1 cellular context compared by ENCODE assay signal in the genomic region with DNA sequence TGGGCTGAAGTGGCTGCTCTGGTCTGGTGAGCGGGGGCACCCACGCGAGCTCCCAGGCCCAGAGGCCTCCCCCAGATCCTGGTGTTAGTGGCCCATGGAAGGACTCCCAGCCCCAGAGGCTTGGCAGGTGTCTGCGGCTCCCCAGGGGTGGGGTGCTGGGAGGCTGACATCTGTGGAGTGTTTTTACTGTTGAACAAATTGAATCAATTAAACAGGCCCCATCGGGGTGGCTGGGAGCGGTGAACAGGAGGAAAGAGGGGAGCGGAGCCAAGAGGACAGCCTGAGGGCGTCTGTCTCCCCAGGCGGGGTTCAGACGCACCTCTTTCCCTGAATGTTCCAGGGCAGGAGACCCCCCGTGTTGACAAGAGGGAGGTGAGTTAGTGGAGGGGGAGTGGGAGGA.
TF ChIP-seq lines count a peak whose summit lies in the region.

No MANE protein-coding gene starts in this region.

TF ChIP-seq in HepG2, 621 proteins besides CTCF, POLR2A, EP300 and RAD21:
- no peak for TF ChIP-seq KDM2A (CRISPR knock-in tag; IDR thresholded peaks at IDR 0.05; ENCODE audit: borderline replicate concordance, low read depth)
- TF ChIP-seq ZNF790 (CRISPR knock-in tag; IDR thresholded peaks at IDR 0.05; ENCODE audit: borderline replicate concordance), result no peak
- no peak for TF ChIP-seq REPIN1 (CRISPR knock-in tag; IDR thresholded peaks at IDR 0.05; ENCODE audit: borderline replicate concordance, low read depth)
- TF ChIP-seq ZBTB7A (CRISPR knock-in tag; IDR thresholded peaks at IDR 0.05), result no peak
- TF ChIP-seq, protein P1, sequence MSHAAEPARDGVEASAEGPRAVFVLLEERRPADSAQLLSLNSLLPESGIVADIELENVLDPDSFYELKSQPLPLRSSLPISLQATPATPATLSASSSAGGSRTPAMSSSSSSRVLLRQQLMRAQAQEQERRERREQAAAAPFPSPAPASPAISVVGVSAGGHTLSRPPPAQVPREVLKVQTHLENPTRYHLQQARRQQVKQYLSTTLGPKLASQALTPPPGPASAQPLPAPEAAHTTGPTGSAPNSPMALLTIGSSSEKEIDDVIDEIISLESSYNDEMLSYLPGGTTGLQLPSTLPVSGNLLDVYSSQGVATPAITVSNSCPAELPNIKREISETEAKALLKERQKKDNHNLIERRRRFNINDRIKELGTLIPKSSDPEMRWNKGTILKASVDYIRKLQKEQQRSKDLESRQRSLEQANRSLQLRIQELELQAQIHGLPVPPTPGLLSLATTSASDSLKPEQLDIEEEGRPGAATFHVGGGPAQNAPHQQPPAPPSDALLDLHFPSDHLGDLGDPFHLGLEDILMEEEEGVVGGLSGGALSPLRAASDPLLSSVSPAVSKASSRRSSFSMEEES (CRISPR knock-in tag; IDR thresholded peaks at IDR 0.05), result no peak
- no peak for TF ChIP-seq CEBPB (IDR thresholded peaks at IDR 0.05; ENCODE audit: borderline replicate concordance, low read depth, low read length)
- TF ChIP-seq, protein P2, sequence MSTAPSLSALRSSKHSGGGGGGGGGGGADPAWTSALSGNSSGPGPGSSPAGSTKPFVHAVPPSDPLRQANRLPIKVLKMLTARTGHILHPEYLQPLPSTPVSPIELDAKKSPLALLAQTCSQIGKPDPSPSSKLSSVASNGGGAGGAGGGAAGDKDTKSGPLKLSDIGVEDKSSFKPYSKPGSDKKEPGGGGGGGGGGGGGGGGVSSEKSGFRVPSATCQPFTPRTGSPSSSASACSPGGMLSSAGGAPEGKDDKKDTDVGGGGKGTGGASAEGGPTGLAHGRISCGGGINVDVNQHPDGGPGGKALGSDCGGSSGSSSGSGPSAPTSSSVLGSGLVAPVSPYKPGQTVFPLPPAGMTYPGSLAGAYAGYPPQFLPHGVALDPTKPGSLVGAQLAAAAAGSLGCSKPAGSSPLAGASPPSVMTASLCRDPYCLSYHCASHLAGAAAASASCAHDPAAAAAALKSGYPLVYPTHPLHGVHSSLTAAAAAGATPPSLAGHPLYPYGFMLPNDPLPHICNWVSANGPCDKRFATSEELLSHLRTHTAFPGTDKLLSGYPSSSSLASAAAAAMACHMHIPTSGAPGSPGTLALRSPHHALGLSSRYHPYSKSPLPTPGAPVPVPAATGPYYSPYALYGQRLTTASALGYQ (CRISPR knock-in tag; IDR thresholded peaks at IDR 0.05), result no peak
- no peak for TF ChIP-seq SALL2 (CRISPR knock-in tag; IDR thresholded peaks at IDR 0.05)
- TF ChIP-seq ZNF432 (CRISPR knock-in tag; IDR thresholded peaks at IDR 0.05; ENCODE audit: borderline replicate concordance), result no peak
- no peak for TF ChIP-seq KLF9 (CRISPR knock-in tag; IDR thresholded peaks at IDR 0.05; ENCODE audit: low read depth)
- TF ChIP-seq ZNF629 (CRISPR knock-in tag; conservative IDR thresholded peaks at IDR 0.05), result no peak
- no peak for TF ChIP-seq ZC3H4 (CRISPR knock-in tag; IDR thresholded peaks at IDR 0.05; ENCODE audit: borderline replicate concordance)
- no peak for TF ChIP-seq ZSCAN9 (CRISPR knock-in tag; IDR thresholded peaks at IDR 0.05; ENCODE audit: borderline replicate concordance)
- TF ChIP-seq ZNF891 (CRISPR knock-in tag; IDR thresholded peaks at IDR 0.05), result no peak
- no peak for TF ChIP-seq EHMT2 (IDR thresholded peaks at IDR 0.05; ENCODE audit: borderline replicate concordance, low read depth, low read length)
TF ChIP-seq in HepG2: peak in this region for 0.
